Comparison of ENCODE assay signal across 8 cellular contexts in the genomic region with DNA sequence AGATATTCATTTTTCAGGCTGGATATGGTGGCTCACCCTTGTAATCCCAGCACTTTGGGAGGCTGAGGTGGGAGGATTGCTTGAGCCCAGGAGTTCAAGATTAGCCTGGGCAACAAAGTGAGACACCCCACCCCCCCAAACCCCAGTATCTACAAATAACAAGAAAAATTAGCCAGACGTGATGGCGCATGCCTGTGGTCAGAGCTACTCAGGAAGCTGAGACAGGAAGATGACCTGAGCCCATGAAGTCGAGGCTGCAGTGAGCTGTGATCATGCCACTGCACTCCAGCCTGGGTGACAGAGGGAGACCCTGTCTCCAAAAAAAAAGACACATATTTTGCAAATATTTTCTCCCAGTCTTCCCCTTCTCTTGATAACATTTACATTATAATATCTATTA. TPM values are rescaled to one million over a fixed set of nuclear protein-coding genes. Genes with fewer than 3 reads are reported as not detected.
DNase-seq lines count a peak whose midpoint lies in the region; ATAC-seq, FAIRE-seq and TF ChIP-seq lines count a peak whose summit lies in the region.
"Not testable (repeated sequence)": the region's sequence is repeated elsewhere in the genome, so short reads cannot be mapped to it uniquely, and the experiment has no call there.

No MANE protein-coding gene starts in this region.

- not testable (repeated sequence) for H3K4me2 ChIP-seq in K562 (ENCODE audit: insufficient read depth, low read length)

- in situ Hi-C loops in K562 (cut with MboI) = not testable (repeated sequence)

- H4K20me1 ChIP-seq in K562 (replicated peaks; ENCODE audit: control insufficient read depth, insufficient read depth, low read length) = not testable (repeated sequence)

- BruUV-seq in K562 (replicated peaks; lab: Mats Ljungman, UMichigan) = not testable (repeated sequence)

- not testable (repeated sequence) for H3K27me3 ChIP-seq in ACC112 (ENCODE audit: insufficient read depth, low read length); K562 (ENCODE audit: control insufficient read depth in 2 of 2, insufficient read depth in 2 of 2, low read length in 2 of 2)

- not testable (repeated sequence) for H3K9ac ChIP-seq in K562 (ENCODE audit: insufficient read depth in 1 of 2, low read depth in 2 of 2, low read length in 2 of 2)

- H3K9me3 ChIP-seq in K562 (replicated peaks; ENCODE audit: control insufficient read depth, insufficient read depth, low read depth, low read length) = not testable (repeated sequence)

- CTCF ChIA-PET in K562 (lab: Yijun Ruan, JAX; ENCODE audit: low intra/inter-chr PET ratio) = not testable (repeated sequence)

- not testable (repeated sequence) for TF ChIP-seq POLR2A in K562 (conservative IDR thresholded peaks at IDR 0.05)

- not testable (repeated sequence) for H3K9me1 ChIP-seq in K562 (ENCODE audit: control insufficient read depth, insufficient read depth, low read length)

- not testable (repeated sequence) for H3K4me3 ChIP-seq in ACC112 (ENCODE audit: low read depth, low read length); K562

- H3K4me1 ChIP-seq in ACC112 (ENCODE audit: control insufficient read depth, insufficient read depth, low read length, unreplicated experiment) (peaks cover 27% of the 10 kb centered on the region), K562 (replicated peaks in 1 of 2; ENCODE audit: control insufficient read depth in 2 of 2, insufficient read depth in 2 of 2, low read length in 2 of 2) (peaks cover 0 to 11% of the 10 kb centered on the region in 2 experiments; a peak in 2 of 5 replicates)

- intact Hi-C loops in K562 (cut with micrococcal nuclease) = not testable (repeated sequence)

- ATAC-seq in GM18861 (IDR thresholded peaks at IDR 0.05; ENCODE audit: unreplicated experiment) (peak; percentile 80), GM21447 (IDR thresholded peaks at IDR 0.05; ENCODE audit: unreplicated experiment) (peak; percentile 64), HG02870 (IDR thresholded peaks at IDR 0.05; ENCODE audit: unreplicated experiment) (peak; percentile 53), HG03571 (IDR thresholded peaks at IDR 0.05; ENCODE audit: unreplicated experiment) (peak; percentile 84)
- not testable (repeated sequence) for ATAC-seq in K562

- not testable (repeated sequence) for H3K36me3 ChIP-seq in ACC112 (ENCODE audit: insufficient read depth, low read length); K562 (ENCODE audit: control insufficient read depth, insufficient read depth, low read length)

- H3K79me2 ChIP-seq in ACC112 (ENCODE audit: control insufficient read depth, insufficient read depth, low read length, unreplicated experiment); K562 (ENCODE audit: control insufficient read depth, insufficient read depth, low read length): not testable (repeated sequence)

- POLR2A ChIA-PET in K562 (lab: Yijun Ruan, JAX) = not testable (repeated sequence)

- TF ChIP-seq RAD21 in K562 (CRISPR knock-in tag; conservative IDR thresholded peaks at IDR 0.05 in 1 of 2, IDR thresholded peaks at IDR 0.05 in 1 of 2) = not testable (repeated sequence)

- H3K27ac ChIP-seq in ACC112 (ENCODE audit: low read depth, low read length) = peak overlapping the region; percentile 47
- not testable (repeated sequence) for H3K27ac ChIP-seq in K562 (ENCODE audit: extremely low read depth, low read depth, low read length)

- not testable (repeated sequence) for TF ChIP-seq CTCF in K562 (IDR thresholded peaks at IDR 0.05 in 2 of 3, conservative IDR thresholded peaks at IDR 0.05 in 1 of 3; ENCODE audit: insufficient read depth in 2 of 3, low read depth in 1 of 3, low read length in 3 of 3)

- DNase-seq in RPMI7951 (ENCODE audit: low read depth) (peak; percentile 57), kidney tubule cell (ENCODE audit: low spot score) (peak; percentile 79)
- DNase-seq in K562 (ENCODE audit: extremely low read depth in 1 of 4, low spot score in 3 of 4) = not testable (repeated sequence)

- not testable (repeated sequence) for FAIRE-seq in K562 (lab: Jason Lieb, UNC)

- H2AFZ ChIP-seq in ACC112 (ENCODE audit: low read length, unreplicated experiment) = not testable (repeated sequence)
- H2AFZ ChIP-seq in K562 (ENCODE audit: low read depth, low read length) = 0 out of 2 replicates have a peak overlapping the region, but pooled peaks have one; percentile 37

- not testable (repeated sequence) for TF ChIP-seq EP300 in K562 (IDR thresholded peaks at IDR 0.05; ENCODE audit: low read length)

- 20% methylated on average over 3 of the region's 3 CpGs for WGBS in K562 (ENCODE audit: insufficient coverage, low coverage, missing lambda C conversion rate)

RNA-seq across cellular contexts. Expression of gene BTG1, which starts 51.3 kb away (rescaled TPM):
- 5.1 and 7.3 TPM in 2 replicates for total RNA-seq in RPMI7951 (2014; rRNA removed; shearing (Covaris generic))
- total RNA-seq in K562 (2011; cell fraction: chromatin; rRNA removed; ENCODE audit: low replicate concordance) = 25.9 and 32.5 TPM in 2 replicates
- total RNA-seq in K562 (2011; cell fraction: nucleolus; rRNA removed) = 9.2 and 10.9 TPM in 2 replicates
- total RNA-seq in K562 (2011; cell fraction: nucleoplasm; rRNA removed) = 21.7 and 32.1 TPM in 2 replicates
- total RNA-seq in K562 (2014; rRNA removed) (4.3 and 4.5 TPM in 2 replicates), K562 (2014; rRNA removed; fragmentation: Illumina TruSeq; extraction: Trizol) (8.0 and 9.9 TPM in 2 replicates), K562 (2015; rRNA removed; fragmentation: Illumina TruSeq; extraction: Trizol) (4.9 and 6.4 TPM in 2 replicates), K562 (2021) (28.6 and 29.5 TPM in 2 replicates)
- polyA plus RNA-seq in K562 (2011; rRNA removed) (9.0 and 27.0 TPM in 2 replicates), K562 (2014; fragmentation: Illumina TruSeq; extraction: Trizol) (7.5 and 12.8 TPM in 2 replicates), K562 (2014; fragmentation: Nextera tagmentation; extraction: Ambion mirVana) (1 to 10 TPM; 3.7 to 4.3 TPM), K562 (2014; rRNA removed) (7.1 and 7.4 TPM in 2 replicates)
- 7.9 and 16.8 TPM in 2 replicates for polyA plus RNA-seq in K562 (2011; cell fraction: cytosol; rRNA removed)
- 10.7 and 29.8 TPM in 2 replicates for polyA plus RNA-seq in K562 (2011; cell fraction: nucleus; rRNA removed)
- polyA plus RNA-seq in K562 (2012) = 15.3 and 42.8 TPM in 2 replicates
- polyA minus RNA-seq in K562 (2011; rRNA and poly(A)+ RNA removed) = 17.2 and 33.9 TPM in 2 replicates
- polyA minus RNA-seq in K562 (2011; cell fraction: cytosol; rRNA and poly(A)+ RNA removed) = 13.6 and 28.9 TPM in 2 replicates
- polyA minus RNA-seq in K562 (2011; cell fraction: nucleus; rRNA and poly(A)+ RNA removed) = 11.0 and 40.8 TPM in 2 replicates
